9 cellular contexts compared by ENCODE assay signal in genomic region chr6:25042599-25042936, GRCh38.
DNase-seq lines count a peak whose midpoint lies in the region; ATAC-seq, FAIRE-seq and TF ChIP-seq lines count a peak whose summit lies in the region.
"Had no signal": no experiment of that assay in that cellular context is flagged by ENCODE, and none has a peak within 500 bp of the region (broad histone marks: within the 10 kb centered on the region; RNA-seq: fewer than 3 reads in every experiment).

No MANE protein-coding gene starts in this region.

- no peak overlapping the region for H3K9ac ChIP-seq in HepG2 (ENCODE audit: insufficient read depth, low read depth, low read length)

- H3K4me2 ChIP-seq in HepG2 (ENCODE audit: low read depth, low read length), result no peak overlapping the region
- H3K4me2 ChIP-seq in osteoblast (ENCODE audit: insufficient read depth, low read length), result no peak overlapping the region

- H3K27me3 ChIP-seq in HepG2 (ENCODE audit: control insufficient read depth in 1 of 2, insufficient read depth in 2 of 2, low read length in 2 of 2) (peaks cover 0 to 3% of the 10 kb centered on the region in 2 experiments; a peak in 1 of 5 replicates), right lobe of liver (no peaks in the 10 kb centered on the region), transverse colon (no peaks in the 10 kb centered on the region), osteoblast (ENCODE audit: insufficient read depth, low read length) (no peaks in the 10 kb centered on the region)
- H3K27me3 ChIP-seq: BE2C had no signal

- no peak for FAIRE-seq in HepG2 (lab: Jason Lieb, UNC)

- TF ChIP-seq RAD21 in HepG2 (CRISPR knock-in tag; IDR thresholded peaks at IDR 0.05), result no peak

- no peaks in the 10 kb centered on the region for H3K4me1 ChIP-seq in HepG2 (ENCODE audit: insufficient read depth, low read length)
- no peaks in the 10 kb centered on the region for H3K4me1 ChIP-seq in right lobe of liver
- H3K4me1 ChIP-seq in transverse colon, result no peaks in the 10 kb centered on the region
- peaks cover 2% of the 10 kb centered on the region for H3K4me1 ChIP-seq in osteoblast (ENCODE audit: insufficient read depth, low read length)
- H3K4me1 ChIP-seq: BE2C had no signal

- in situ Hi-C loops in HepG2 (cut with HindIII; ENCODE audit: extremely low pct_ligation_motif_present, low pct_unique_long_range_greater_than_20kb) (no loop called here), transverse colon (cut with MboI; ENCODE audit: low pct_ligation_motif_present in 1 of 4, low pct_unique_long_range_greater_than_20kb in 1 of 4, low sequenced_read_pairs in 3 of 4) (no loop called here)

- H2AFZ ChIP-seq in HepG2 (ENCODE audit: low read length) (no peak overlapping the region), osteoblast (ENCODE audit: low read length) (no peak overlapping the region)

- TF ChIP-seq POLR2A in HepG2 (IDR thresholded peaks at IDR 0.05; ENCODE audit: insufficient read depth in 1 of 2, low read depth in 2 of 2, low read length in 2 of 2) (no peak), right lobe of liver (IDR thresholded peaks at IDR 0.05) (no peak), transverse colon (IDR thresholded peaks at IDR 0.05) (no peak)

- BruUV-seq in HepG2 (replicated peaks; lab: Mats Ljungman, UMichigan), result no TSS peak

- H4K20me1 ChIP-seq in HepG2 (ENCODE audit: insufficient read depth, low read length) (no peaks in the 10 kb centered on the region), osteoblast (ENCODE audit: insufficient read depth, low read length) (no peaks in the 10 kb centered on the region)

- CTCF ChIA-PET in HepG2 (lab: Yijun Ruan, JAX; ENCODE audit: low intra/inter-chr PET ratio, low total read pairs), result no interaction called here

- H3K4me3 ChIP-seq in HepG2 (replicated peaks in 1 of 3; ENCODE audit: insufficient read depth in 1 of 3, low read depth in 2 of 3, low read length in 3 of 3) (no peak overlapping the region), right lobe of liver (no peak overlapping the region), transverse colon (no peak overlapping the region), osteoblast (ENCODE audit: insufficient read depth, low read length) (no peak overlapping the region)

- POLR2A ChIA-PET in HepG2 (lab: Yijun Ruan, JAX), result no interaction called here

- no peak for TF ChIP-seq CTCF in HepG2 (CRISPR knock-in tag; IDR thresholded peaks at IDR 0.05)
- TF ChIP-seq CTCF in right lobe of liver (IDR thresholded peaks at IDR 0.05), result no peak
- TF ChIP-seq CTCF in transverse colon (IDR thresholded peaks at IDR 0.05), result no peak
- TF ChIP-seq CTCF in osteoblast (IDR thresholded peaks at IDR 0.05; ENCODE audit: extremely low read depth, low read depth, low read length), result no peak

- ATAC-seq in HepG2, result peak; percentile 46; the same call in 1 of the 3 replicates
- no peak for ATAC-seq in right lobe of liver
- ATAC-seq in HG03175 (IDR thresholded peaks at IDR 0.05; ENCODE audit: unreplicated experiment), result peak; percentile 31
- ATAC-seq in GM21786 (IDR thresholded peaks at IDR 0.05; ENCODE audit: unreplicated experiment), result no peak

- DNase-seq in HepG2 (ENCODE audit: low spot score) (no peak), right lobe of liver (no peak), transverse colon (no peak), osteoblast (ENCODE audit: insufficient read length, low spot score, missing footprints) (no peak), NCI-H2227 (lab: John Stamatoyannopoulos, UW; ENCODE audit: unreplicated experiment) (no peak)
- DNase-seq in activated effector memory CD4-positive, alpha-beta T cell treated with Interleukin-2 at 50 U/mL for 16 hours, result peak; percentile 31
- DNase-seq: BE2C had no signal

- TF ChIP-seq EP300 in HepG2 (IDR thresholded peaks at IDR 0.05; ENCODE audit: low read depth in 2 of 2, low read length in 2 of 2) (no peak), HepG2 (CRISPR knock-in tag; IDR thresholded peaks at IDR 0.05; ENCODE audit: borderline replicate concordance) (no peak), transverse colon (IDR thresholded peaks at IDR 0.05; ENCODE audit: low read depth) (no peak)

- H3K79me2 ChIP-seq in HepG2 (ENCODE audit: insufficient read depth, low read length), result no peaks in the 10 kb centered on the region
- no peaks in the 10 kb centered on the region for H3K79me2 ChIP-seq in osteoblast (ENCODE audit: insufficient read depth, low read length)

- WGBS in HepG2 (ENCODE audit: low lambda C conversion rate), result 35% methylated on average over 5 of the region's 5 CpGs
- WGBS in right lobe of liver (ENCODE audit: insufficient coverage, low coverage, low lambda C conversion rate, missing lambda C conversion rate), result 79% methylated on average over 3 of the region's 5 CpGs
- 58 to 75% methylated on average over 4 to 5 of the region's 5 CpGs for WGBS in transverse colon (ENCODE audit: low coverage in 1 of 2), 2 donors

- H3K36me3 ChIP-seq in HepG2 (replicated peaks in 1 of 2; ENCODE audit: control insufficient read depth in 1 of 2, insufficient read depth in 2 of 2, low read length in 2 of 2), result no peaks in the 10 kb centered on the region
- no peaks in the 10 kb centered on the region for H3K36me3 ChIP-seq in right lobe of liver
- H3K36me3 ChIP-seq in transverse colon, result no peaks in the 10 kb centered on the region
- H3K36me3 ChIP-seq in osteoblast (ENCODE audit: insufficient read depth, low read length), result no peaks in the 10 kb centered on the region
- H3K36me3 ChIP-seq: BE2C had no signal

- H3K9me3 ChIP-seq in HepG2 (ENCODE audit: low read length) (no peaks in the 10 kb centered on the region), right lobe of liver (no peaks in the 10 kb centered on the region), transverse colon (no peaks in the 10 kb centered on the region), osteoblast (ENCODE audit: low read depth, low read length) (no peaks in the 10 kb centered on the region)
- H3K9me3 ChIP-seq: BE2C had no signal

- H3K27ac ChIP-seq in HepG2 (ENCODE audit: extremely low read length, insufficient read depth, low read length) (no peak overlapping the region), right lobe of liver (no peak overlapping the region), transverse colon (peak overlapping the region in 3 of 4 donors; percentile 20 to 48 (median 23)), osteoblast (ENCODE audit: low read depth, low read length) (no peak overlapping the region)

- intact Hi-C loops in HepG2 (cut with micrococcal nuclease; ENCODE audit: unreplicated experiment) (no loop called here), right lobe of liver (cut with DNase I) (no loop called here), transverse colon (cut with DNase I; ENCODE audit: low total_unique reads) (no loop called here)

TF ChIP-seq in HepG2, 621 proteins besides CTCF, POLR2A, EP300 and RAD21:
- TF ChIP-seq ZNF678 (CRISPR knock-in tag; IDR thresholded peaks at IDR 0.05) (no peak), ZNF83 (CRISPR knock-in tag; IDR thresholded peaks at IDR 0.05; ENCODE audit: borderline replicate concordance) (no peak), RBAK (CRISPR knock-in tag; IDR thresholded peaks at IDR 0.05) (no peak)
- TF ChIP-seq, protein P1, sequence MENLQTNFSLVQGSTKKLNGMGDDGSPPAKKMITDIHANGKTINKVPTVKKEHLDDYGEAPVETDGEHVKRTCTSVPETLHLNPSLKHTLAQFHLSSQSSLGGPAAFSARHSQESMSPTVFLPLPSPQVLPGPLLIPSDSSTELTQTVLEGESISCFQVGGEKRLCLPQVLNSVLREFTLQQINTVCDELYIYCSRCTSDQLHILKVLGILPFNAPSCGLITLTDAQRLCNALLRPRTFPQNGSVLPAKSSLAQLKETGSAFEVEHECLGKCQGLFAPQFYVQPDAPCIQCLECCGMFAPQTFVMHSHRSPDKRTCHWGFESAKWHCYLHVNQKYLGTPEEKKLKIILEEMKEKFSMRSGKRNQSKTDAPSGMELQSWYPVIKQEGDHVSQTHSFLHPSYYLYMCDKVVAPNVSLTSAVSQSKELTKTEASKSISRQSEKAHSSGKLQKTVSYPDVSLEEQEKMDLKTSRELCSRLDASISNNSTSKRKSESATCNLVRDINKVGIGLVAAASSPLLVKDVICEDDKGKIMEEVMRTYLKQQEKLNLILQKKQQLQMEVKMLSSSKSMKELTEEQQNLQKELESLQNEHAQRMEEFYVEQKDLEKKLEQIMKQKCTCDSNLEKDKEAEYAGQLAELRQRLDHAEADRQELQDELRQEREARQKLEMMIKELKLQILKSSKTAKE (CRISPR knock-in tag; IDR thresholded peaks at IDR 0.05; ENCODE audit: borderline replicate concordance), result no peak

Comparison
In these comparisons a context has a peak if more than half of its experiments do, and no peak if none do; other contexts are left out.
1. ATAC-seq: peak in HepG2 (single experiment) and HG03175 (single experiment); none in right lobe of liver (0 of 4) and GM21786 (single experiment).
2. H3K27ac ChIP-seq: peak in transverse colon (3 of 4); none in HepG2 (single experiment), right lobe of liver (0 of 3) and osteoblast (single experiment).